In the genomic region with DNA sequence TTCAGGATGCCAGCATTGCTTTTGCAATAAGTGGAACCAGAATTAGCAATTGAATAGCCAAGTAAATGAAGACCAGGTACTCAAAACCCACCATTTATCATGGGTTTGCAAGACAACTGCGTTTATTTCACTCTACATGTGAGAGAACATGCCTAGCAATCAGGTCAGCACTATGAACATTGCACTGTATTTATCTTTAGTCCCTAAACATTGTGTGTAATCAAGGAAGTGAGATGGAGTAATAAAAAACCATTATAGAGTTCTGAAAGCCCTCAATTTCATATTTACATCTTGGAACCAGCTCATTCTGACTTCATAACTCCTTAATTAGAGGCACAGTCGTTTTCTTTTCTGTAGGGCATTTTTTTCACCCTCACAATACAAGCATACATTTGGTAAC, we compare ENCODE assay signal across 27 cellular contexts.
"Had no signal": no experiment of that assay in that cellular context is flagged by ENCODE, and none has a peak within 500 bp of the region (broad histone marks: within the 10 kb centered on the region; RNA-seq: fewer than 3 reads in every experiment).

No MANE protein-coding gene starts in this region.

- H3K27ac ChIP-seq: lower lobe of right lung, neutrophil, psoas muscle had no signal

- H3K9me3 Mint-ChIP-seq: activated naive CD8-positive, alpha-beta T cell treated with anti-CD3 and anti-CD28 coated beads for 36 hours; activated T-cell treated with anti-CD3 and anti-CD28 coated beads, Interleukin-2, amount 50 U/mL, for 4 hours; activated T-helper 2 cell treated with anti-CD3 and anti-CD28 coated beads, Interferon-gamma antibody, Interleukin-2, Interleukin-4, amounts not matched to agents 10 μg/mL and 5 μg/mL and 100 μg/mL, durations not matched to agents 14 hours and 24 hours and 36 hours; stimulated activated naive CD8-positive, alpha-beta T cell treated with anti-CD3 and anti-CD28 coated beads, Interleukin-15, Interleukin-2, amounts not matched to agents 100 ng/mL and 50 ng/mL, for 24 hours; WTC11 had no signal

- H3K9me3 ChIP-seq: esophagus muscularis mucosa, lower lobe of right lung, neutrophil, ovary, psoas muscle, tibial artery had no signal

- ATAC-seq: activated CD4-positive, alpha-beta T cell treated with anti-CD3 and anti-CD28 coated beads for 36 hours; activated T-cell treated with anti-CD3 and anti-CD28 coated beads, Interleukin-2, amount 50 U/mL, for 4 hours; lower lobe of right lung; naive thymus-derived CD8-positive, alpha-beta T cell; psoas muscle; right cardiac atrium; WTC11 had no signal

- H3K4me3 Mint-ChIP-seq: activated CD4-positive, alpha-beta T cell treated with anti-CD3 and anti-CD28 coated beads for 36 hours; activated naive CD8-positive, alpha-beta T cell treated with anti-CD3 and anti-CD28 coated beads for 36 hours; activated T-cell treated with anti-CD3 and anti-CD28 coated beads, Interleukin-2, amount 50 U/mL, for 4 hours; naive thymus-derived CD8-positive, alpha-beta T cell; stimulated activated naive CD8-positive, alpha-beta T cell treated with anti-CD3 and anti-CD28 coated beads, Interleukin-15, Interleukin-2, amounts not matched to agents 100 ng/mL and 50 ng/mL, for 24 hours; T-helper 1 cell treated with Interleukin-12 subunit alpha and Interleukin-12 subunit beta and Interleukin-4 antibody, amounts not matched to agents 30 μg/mL and 1 μg/mL, for 36 hours; WTC11 had no signal

- H3K27me3 ChIP-seq: esophagus muscularis mucosa, neutrophil, ovary, tibial artery had no signal

- H3K36me3 ChIP-seq: esophagus muscularis mucosa, lower lobe of right lung, neutrophil, ovary, tibial artery had no signal

- H3K4me1 Mint-ChIP-seq: activated CD4-positive, alpha-beta T cell treated with anti-CD3 and anti-CD28 coated beads for 36 hours; activated naive CD8-positive, alpha-beta T cell treated with anti-CD3 and anti-CD28 coated beads for 36 hours; naive thymus-derived CD8-positive, alpha-beta T cell had no signal

- H3K27ac Mint-ChIP-seq: activated CD4-positive, alpha-beta T cell treated with anti-CD3 and anti-CD28 coated beads for 36 hours; activated naive CD8-positive, alpha-beta T cell treated with anti-CD3 and anti-CD28 coated beads for 36 hours; activated T-helper 2 cell treated with anti-CD3 and anti-CD28 coated beads, Interferon-gamma antibody, Interleukin-2, Interleukin-4, amounts not matched to agents 10 μg/mL and 5 μg/mL and 100 μg/mL, durations not matched to agents 14 hours and 24 hours and 36 hours; naive thymus-derived CD8-positive, alpha-beta T cell; stimulated activated naive CD8-positive, alpha-beta T cell treated with anti-CD3 and anti-CD28 coated beads, Interleukin-15, Interleukin-2, amounts not matched to agents 100 ng/mL and 50 ng/mL, for 24 hours; T-helper 1 cell treated with Interleukin-12 subunit alpha and Interleukin-12 subunit beta and Interleukin-4 antibody, amounts not matched to agents 30 μg/mL and 1 μg/mL, for 36 hours; WTC11 had no signal

- FAIRE-seq: bronchial epithelial cell, frontal cortex, keratinocyte, urothelium cell line had no signal

- H3K4me3 ChIP-seq: coronary artery, esophagus muscularis mucosa, lower lobe of right lung, ovary, psoas muscle, tibial artery had no signal

- H3K36me3 Mint-ChIP-seq: activated naive CD8-positive, alpha-beta T cell treated with anti-CD3 and anti-CD28 coated beads for 36 hours; naive thymus-derived CD8-positive, alpha-beta T cell; WTC11 had no signal

- DNase-seq: activated CD4-positive, alpha-beta T cell treated with anti-CD3 and anti-CD28 coated beads for 36 hours; activated CD4-positive, alpha-beta T cell treated with anti-CD3 and anti-CD28 coated beads, Interleukin-2, amount 50 U/mL, for 4 hours; activated CD8-positive, alpha-beta memory T cell treated with anti-CD3 and anti-CD28 coated beads, Interleukin-2, amount 50 U/mL, for 48 hours; activated naive CD4-positive, alpha-beta T cell treated with Interleukin-2 at 50 U/mL for 16 hours; activated naive CD8-positive, alpha-beta T cell treated with anti-CD3 and anti-CD28 coated beads for 36 hours; activated T-cell treated with anti-CD3 and anti-CD28 coated beads, Interleukin-2, amount 50 U/mL, for 4 hours; cerebellar nuclear complex; head of caudate nucleus; lower lobe of right lung; naive thymus-derived CD8-positive, alpha-beta T cell; ovary; psoas muscle; right cardiac atrium; stimulated activated CD4-positive, alpha-beta T cell treated with anti-CD3 and anti-CD28 coated beads, Interleukin-1b, Interleukin-23, amount 100 ng/mL, for 48 hours; T1000; tibial artery had no signal
